ENCODE assay signal across 1 cellular context in genomic region chr19:33685541-33685940, GRCh38.
TF ChIP-seq lines count a peak whose summit lies in the region.

No MANE protein-coding gene starts in this region.

TF ChIP-seq in HepG2, 621 proteins besides CTCF, POLR2A, EP300 and RAD21 (continued from another document):
- TF ChIP-seq AKNA (CRISPR knock-in tag; IDR thresholded peaks at IDR 0.05; ENCODE audit: borderline replicate concordance) (no peak), STAG1 (CRISPR knock-in tag; IDR thresholded peaks at IDR 0.05) (no peak), ZNF720 (CRISPR knock-in tag; IDR thresholded peaks at IDR 0.05) (no peak), ZNF598 (CRISPR knock-in tag; IDR thresholded peaks at IDR 0.05; ENCODE audit: borderline replicate concordance) (no peak), MTF2 (CRISPR knock-in tag; IDR thresholded peaks at IDR 0.05; ENCODE audit: borderline replicate concordance) (no peak), HMGXB3 (CRISPR knock-in tag; IDR thresholded peaks at IDR 0.05; ENCODE audit: borderline replicate concordance) (no peak), ZNF232 (CRISPR knock-in tag; IDR thresholded peaks at IDR 0.05; ENCODE audit: borderline replicate concordance) (no peak), FOSL2 (CRISPR knock-in tag; IDR thresholded peaks at IDR 0.05) (no peak), ZNF530 (CRISPR knock-in tag; IDR thresholded peaks at IDR 0.05; ENCODE audit: low read depth) (no peak), EHMT2 (IDR thresholded peaks at IDR 0.05; ENCODE audit: borderline replicate concordance, low read depth, low read length) (no peak), KIAA2018 (CRISPR knock-in tag; IDR thresholded peaks at IDR 0.05; ENCODE audit: borderline replicate concordance) (no peak)
